ENCODE assay signal across 12 cellular contexts in the genomic region with DNA sequence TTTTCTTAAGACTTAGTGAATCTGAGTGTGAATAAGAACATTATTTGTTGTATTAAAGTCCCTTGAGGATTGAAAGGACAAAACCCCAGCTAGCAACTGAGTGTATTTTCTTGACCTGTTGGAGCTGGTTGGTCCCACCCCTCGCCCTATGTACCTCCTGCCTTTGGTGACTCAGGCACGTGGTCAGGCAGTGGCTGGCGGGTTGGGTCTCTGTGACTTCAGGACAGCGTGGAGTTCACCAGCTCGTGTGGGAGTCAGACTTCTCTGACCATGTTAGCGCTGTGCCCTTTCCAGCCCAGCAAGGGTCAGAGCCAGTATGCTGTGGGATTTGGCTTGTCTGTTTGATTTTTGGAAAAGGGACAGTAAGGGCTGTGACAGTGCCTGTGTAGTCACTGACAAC.
DNase-seq lines count a peak whose midpoint lies in the region; ATAC-seq and TF ChIP-seq lines count a peak whose summit lies in the region.
"Had no signal": no experiment of that assay in that cellular context is flagged by ENCODE, and none has a peak within 500 bp of the region (broad histone marks: within the 10 kb centered on the region; RNA-seq: fewer than 3 reads in every experiment).

No MANE protein-coding gene starts in this region.

- H3K79me2 ChIP-seq in osteoblast (ENCODE audit: insufficient read depth, low read length): peaks cover 29% of the 10 kb centered on the region

- TF ChIP-seq CTCF in AG04450 (IDR thresholded peaks at IDR 0.05; ENCODE audit: low read depth, low read length) (no peak), NB4 (IDR thresholded peaks at IDR 0.05; ENCODE audit: low read depth, low read length) (no peak), osteoblast (IDR thresholded peaks at IDR 0.05; ENCODE audit: extremely low read depth, low read depth, low read length) (no peak), coronary artery (IDR thresholded peaks at IDR 0.05) (no peak)

- H3K27ac ChIP-seq in AG04450 (ENCODE audit: low read depth, low read length): peak overlapping the region; percentile 25
- H3K27ac ChIP-seq in osteoblast (ENCODE audit: low read depth, low read length): peak overlapping the region; percentile 64
- peak overlapping the region in 1 of 2 donors; percentile 1 for H3K27ac ChIP-seq in coronary artery

- H3K36me3 ChIP-seq in osteoblast (ENCODE audit: insufficient read depth, low read length): peaks cover 52% of the 10 kb centered on the region

- DNase-seq in AG04450 (ENCODE audit: low read depth, low spot score) (no peak), NB4 (ENCODE audit: low read depth) (peak; percentile 87), osteoblast (ENCODE audit: insufficient read length, low spot score, missing footprints) (peak; percentile 90), NCI-H2081 treated with DMSO at 0.1 percent for 48 hours (lab: John Stamatoyannopoulos, UW) (no peak), ecto neural progenitor cell (ENCODE audit: low spot score) (no peak), COR-L47 (lab: John Stamatoyannopoulos, UW) (no peak), coronary artery (ENCODE audit: low spot score) (no peak)
- DNase-seq: CD4-positive, alpha-beta memory T cell; effector CD4-positive, alpha-beta T cell; mesendoderm had no signal

- no peaks in the 10 kb centered on the region for H3K27me3 ChIP-seq in AG04450 (ENCODE audit: control insufficient read depth, insufficient read depth, low read length)
- H3K27me3 ChIP-seq in osteoblast (ENCODE audit: insufficient read depth, low read length): no peaks in the 10 kb centered on the region

- no peaks in the 10 kb centered on the region; the same call in 1 of the 2 replicates for H3K9me3 ChIP-seq in AG04450 (ENCODE audit: control insufficient read depth, insufficient read depth, low read length)
- H3K9me3 ChIP-seq in osteoblast (ENCODE audit: low read depth, low read length): no peaks in the 10 kb centered on the region

- H2AFZ ChIP-seq in osteoblast (ENCODE audit: low read length): no peak overlapping the region

- H4K20me1 ChIP-seq in osteoblast (ENCODE audit: insufficient read depth, low read length): peaks cover 15% of the 10 kb centered on the region

- H3K4me3 ChIP-seq in AG04450 (ENCODE audit: low read depth, low read length) (no peak overlapping the region), NB4 (ENCODE audit: low read depth, low read length) (no peak overlapping the region), osteoblast (ENCODE audit: insufficient read depth, low read length) (no peak overlapping the region), coronary artery (no peak overlapping the region)

- POLR2A ChIA-PET in AG04450 (lab: Yijun Ruan, JAX): interaction anchor here (0.7 kb wide), 1 partner anchor 516 kb away, joined by 13 read pairs; no protein-coding TSS in a partner anchor

- no peak for TF ChIP-seq POLR2A in NB4 (IDR thresholded peaks at IDR 0.05; ENCODE audit: extremely low read depth, insufficient read length)

- CTCF ChIA-PET in AG04450 (lab: Charles Lee): interaction anchor here (0.6 to 1.1 kb wide), 3 partner anchors 19 to 57 kb away, joined by 3 to 11 read pairs (median 4); no protein-coding TSS in a partner anchor

- peak overlapping the region; percentile 1 for H3K4me2 ChIP-seq in osteoblast (ENCODE audit: insufficient read depth, low read length)

- peaks cover 16% of the 10 kb centered on the region for H3K4me1 ChIP-seq in osteoblast (ENCODE audit: insufficient read depth, low read length)

- peak; percentile 52 for ATAC-seq in esophagus mucosa
- ATAC-seq: Panc1 had no signal

Comparison
In these comparisons a context has a peak if more than half of its experiments do, and no peak if none do; other contexts are left out.
1. DNase-seq: peak in NB4 (single experiment) and osteoblast (single experiment); none in AG04450 (single experiment), NCI-H2081 treated with DMSO at 0.1 percent for 48 hours (single experiment), ecto neural progenitor cell (single experiment), COR-L47 (single experiment) and coronary artery (single experiment).